In the genomic region with DNA sequence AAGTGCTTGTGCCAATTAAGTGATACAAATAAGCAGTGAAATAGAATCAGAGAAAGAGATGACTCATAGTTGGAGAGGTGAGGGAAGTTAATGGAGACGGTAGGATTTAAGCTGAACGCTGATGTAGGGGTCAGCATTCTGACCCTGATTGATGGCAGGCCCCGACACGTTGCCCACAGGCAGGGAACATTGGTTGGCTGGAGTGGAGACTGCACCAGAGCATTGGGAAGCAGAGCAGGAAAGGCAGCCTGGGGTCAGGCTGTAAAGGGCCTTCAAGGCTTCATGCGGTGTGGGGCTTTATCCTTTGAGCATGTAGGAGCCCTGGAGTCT, we compare ENCODE assay signal across 16 cellular contexts.
A peak's percentile ranks its signal among the peaks of the same experiment; 100 is the strongest.
DNase-seq lines count a peak whose midpoint lies in the region; ATAC-seq, FAIRE-seq and TF ChIP-seq lines count a peak whose summit lies in the region.
"Had no signal": no experiment of that assay in that cellular context is flagged by ENCODE, and none has a peak within 500 bp of the region (broad histone marks: within the 10 kb centered on the region; RNA-seq: fewer than 3 reads in every experiment).

No MANE protein-coding gene starts in this region.

- CTCF ChIA-PET in HCT116 (lab: Charles Lee), result no interaction called here

- H3K4me2 ChIP-seq in HCT116 (ENCODE audit: low read length) (peak overlapping the region; percentile 53), keratinocyte (ENCODE audit: control insufficient read depth, extremely low read depth, insufficient read depth, low read depth, low read length) (peak overlapping the region; percentile 33), osteoblast (ENCODE audit: insufficient read depth, low read length) (no peak overlapping the region)
- H3K4me2 ChIP-seq: KMS-11 had no signal

- H4K20me1 ChIP-seq in HCT116 (ENCODE audit: insufficient read depth), result no peaks in the 10 kb centered on the region; the same call in 1 of the 2 replicates
- H4K20me1 ChIP-seq in keratinocyte (ENCODE audit: control insufficient read depth, extremely low read depth, insufficient read depth, low read length), result no peaks in the 10 kb centered on the region
- no peaks in the 10 kb centered on the region for H4K20me1 ChIP-seq in osteoblast (ENCODE audit: insufficient read depth, low read length)

- no peaks in the 10 kb centered on the region for H3K9me2 ChIP-seq in HCT116 (ENCODE audit: insufficient read depth)

- no peaks in the 10 kb centered on the region for H3K9me1 ChIP-seq in keratinocyte (ENCODE audit: control insufficient read depth, extremely low read depth, insufficient read depth, low read length)

- H3K27me3 Mint-ChIP-seq in activated naive CD8-positive, alpha-beta T cell treated with anti-CD3 and anti-CD28 coated beads for 36 hours, result no peaks in the 10 kb centered on the region
- H3K27me3 Mint-ChIP-seq: stimulated activated naive B cell treated with anti-CD40 and anti-IgM and Interleukin-4, amounts not matched to agents 10 μg/mL and 1 μg/mL and 100 μg/mL, for 72 hours had no signal

- ATAC-seq in HCT116 (peak; percentile 80), HG03520 (IDR thresholded peaks at IDR 0.05; ENCODE audit: unreplicated experiment) (no peak)
- ATAC-seq: lower lobe of right lung; stimulated activated naive B cell treated with anti-CD40 and anti-IgM and Interleukin-4, amounts not matched to agents 10 μg/mL and 1 μg/mL and 100 μg/mL, for 72 hours had no signal

- H2AFZ ChIP-seq in HCT116 (ENCODE audit: low read depth, low read length, poor library complexity, severe bottlenecking), result no peak overlapping the region
- no peak overlapping the region for H2AFZ ChIP-seq in keratinocyte (ENCODE audit: control insufficient read depth, low read length)
- no peak overlapping the region for H2AFZ ChIP-seq in osteoblast (ENCODE audit: low read length)

- H3K9ac ChIP-seq in HCT116 (ENCODE audit: low read length), result no peak overlapping the region
- no peak overlapping the region for H3K9ac ChIP-seq in keratinocyte (ENCODE audit: control insufficient read depth, extremely low read depth, insufficient read depth, low read length)
- H3K9ac ChIP-seq: KMS-11 had no signal

- H3K27me3 ChIP-seq in HCT116 (ENCODE audit: insufficient read depth, low read length) (no peaks in the 10 kb centered on the region), keratinocyte (ENCODE audit: control insufficient read depth, extremely low read depth, insufficient read depth, low read length) (no peaks in the 10 kb centered on the region), osteoblast (ENCODE audit: insufficient read depth, low read length) (no peaks in the 10 kb centered on the region)
- H3K27me3 ChIP-seq: colonic mucosa had no signal

- TF ChIP-seq CTCF in HCT116 (IDR thresholded peaks at IDR 0.05 in 2 of 3, conservative IDR thresholded peaks at IDR 0.05 in 1 of 3; ENCODE audit: borderline replicate concordance in 1 of 3, insufficient read depth in 1 of 3, low read depth in 2 of 3, low read length in 2 of 3) (no peak), keratinocyte (optimal IDR thresholded peaks at IDR 0.05 in 1 of 3, IDR thresholded peaks at IDR 0.05 in 1 of 3, conservative IDR thresholded peaks at IDR 0.05 in 1 of 3; ENCODE audit: extremely low read depth in 1 of 3, insufficient read depth in 2 of 3, low read length in 3 of 3) (no peak), osteoblast (IDR thresholded peaks at IDR 0.05; ENCODE audit: extremely low read depth, low read depth, low read length) (no peak)

- TF ChIP-seq RAD21 in HCT116 (IDR thresholded peaks at IDR 0.05; ENCODE audit: low read depth), result no peak

- H3K27ac Mint-ChIP-seq in activated naive CD8-positive, alpha-beta T cell treated with anti-CD3 and anti-CD28 coated beads for 36 hours, result peak overlapping the region; percentile 70
- H3K27ac Mint-ChIP-seq: stimulated activated naive B cell treated with anti-CD40 and anti-IgM and Interleukin-4, amounts not matched to agents 10 μg/mL and 1 μg/mL and 100 μg/mL, for 72 hours had no signal

- H3K4me3 ChIP-seq in HCT116 (replicated peaks in 1 of 2; ENCODE audit: low read depth in 1 of 2, low read length in 2 of 2) (no peak overlapping the region), keratinocyte (ENCODE audit: control insufficient read depth in 2 of 3, extremely low read depth in 1 of 3, insufficient read depth in 2 of 3, low read depth in 1 of 3, low read length in 3 of 3) (no peak overlapping the region), osteoblast (ENCODE audit: insufficient read depth, low read length) (no peak overlapping the region)
- H3K4me3 ChIP-seq: colonic mucosa, lower lobe of right lung had no signal

- intact Hi-C loops in HCT116 (cut with micrococcal nuclease), result no loop called here

- H3K4me1 Mint-ChIP-seq in activated naive CD8-positive, alpha-beta T cell treated with anti-CD3 and anti-CD28 coated beads for 36 hours, result peaks cover 52% of the 10 kb centered on the region

- no peak for FAIRE-seq in keratinocyte (lab: Jason Lieb, UNC)
- FAIRE-seq in GM19239 (lab: Jason Lieb, UNC), result no peak
- FAIRE-seq: GM18507 had no signal

- POLR2A ChIA-PET in HCT116 (lab: Charles Lee), result no interaction called here

- TF ChIP-seq POLR2A in HCT116 (IDR thresholded peaks at IDR 0.05; ENCODE audit: borderline replicate concordance, extremely low read depth, insufficient read depth, insufficient read length), result no peak

- H3K4me1 ChIP-seq in HCT116 (ENCODE audit: control insufficient read depth in 1 of 2, insufficient read depth in 2 of 2, low read length in 2 of 2) (peaks cover 20 to 25% of the 10 kb centered on the region in 2 experiments), keratinocyte (ENCODE audit: control insufficient read depth, extremely low read depth, insufficient read depth, low read length) (peaks cover 16% of the 10 kb centered on the region), osteoblast (ENCODE audit: insufficient read depth, low read length) (no peaks in the 10 kb centered on the region)
- H3K4me1 ChIP-seq: colonic mucosa, lower lobe of right lung had no signal

- peaks cover 21% of the 10 kb centered on the region for H3K36me3 Mint-ChIP-seq in activated naive CD8-positive, alpha-beta T cell treated with anti-CD3 and anti-CD28 coated beads for 36 hours

- dilution Hi-C loops in keratinocyte (cut with MboI; ENCODE audit: extremely low pct_ligation_motif_present, low sequenced_read_pairs), result no loop called here

- no peaks in the 10 kb centered on the region for H3K79me2 ChIP-seq in HCT116 (ENCODE audit: insufficient read depth, low read length)
- H3K79me2 ChIP-seq in keratinocyte (ENCODE audit: control insufficient read depth, insufficient read depth, low read length), result no peaks in the 10 kb centered on the region
- H3K79me2 ChIP-seq in osteoblast (ENCODE audit: insufficient read depth, low read length), result no peaks in the 10 kb centered on the region

- H3K9me3 Mint-ChIP-seq in activated naive CD8-positive, alpha-beta T cell treated with anti-CD3 and anti-CD28 coated beads for 36 hours, result no peaks in the 10 kb centered on the region
- H3K9me3 Mint-ChIP-seq: stimulated activated naive B cell treated with anti-CD40 and anti-IgM and Interleukin-4, amounts not matched to agents 10 μg/mL and 1 μg/mL and 100 μg/mL, for 72 hours had no signal

- no TSS peak for BruUV-seq in HCT116 (replicated peaks; lab: Mats Ljungman, UMichigan)

- H3K27ac ChIP-seq in HCT116 (ENCODE audit: low read depth, low read length) (peak overlapping the region; percentile 29; the same call in 1 of the 2 replicates), keratinocyte (ENCODE audit: control insufficient read depth, insufficient read depth, low read length) (no peak overlapping the region), osteoblast (ENCODE audit: low read depth, low read length) (no peak overlapping the region)
- H3K27ac ChIP-seq: colonic mucosa, KMS-11, lower lobe of right lung had no signal

- RAD21 ChIA-PET in HCT116 (lab: Charles Lee; ENCODE audit: low non-redundant PET in 1 of 2, low total read pairs in 2 of 2, uncharacterized antibody in 2 of 2, unreplicated experiment in 2 of 2), result no interaction called here

- DNase-seq in COLO668 (lab: John Stamatoyannopoulos, UW; ENCODE audit: unreplicated experiment) (peak; percentile 2), HCT116 (ENCODE audit: low read depth, low spot score) (no peak), keratinocyte (ENCODE audit: low read depth, low spot score) (no peak), GM19239 (ENCODE audit: insufficient read length, low spot score) (no peak), osteoblast (ENCODE audit: insufficient read length, low spot score, missing footprints) (no peak)
- DNase-seq in activated naive CD8-positive, alpha-beta T cell treated with anti-CD3 and anti-CD28 coated beads for 36 hours, result no peak
- DNase-seq: activated CD4-positive, alpha-beta T cell treated with anti-CD3 and anti-CD28 coated beads for 4 hours; activated gamma-delta T cell; colonic mucosa; lower lobe of right lung; NCI-H1694; NCI-H524 treated with DMSO at 0.1 percent for 48 hours; stimulated activated naive B cell treated with anti-CD40 and anti-IgM and Interleukin-4, amounts not matched to agents 10 μg/mL and 1 μg/mL and 100 μg/mL, for 72 hours had no signal

- H3K9me3 ChIP-seq in HCT116 (ENCODE audit: control insufficient read depth in 1 of 2, insufficient read depth in 1 of 2, low read depth in 1 of 2, low read length in 2 of 2) (no peaks in the 10 kb centered on the region), keratinocyte (ENCODE audit: control insufficient read depth, low read depth, low read length) (no peaks in the 10 kb centered on the region), osteoblast (ENCODE audit: low read depth, low read length) (no peaks in the 10 kb centered on the region)
- H3K9me3 ChIP-seq: colonic mucosa, lower lobe of right lung had no signal

- H3K36me3 ChIP-seq in HCT116 (ENCODE audit: control insufficient read depth in 1 of 2, insufficient read depth in 2 of 2, low read length in 2 of 2) (0 out of 4 replicates have a peak, but pooled peaks cover 0 to 2% of the 10 kb centered on the region in 2 experiments), keratinocyte (ENCODE audit: control insufficient read depth in 2 of 2, extremely low read depth in 1 of 2, insufficient read depth in 2 of 2, low read length in 2 of 2) (peaks cover 0 to 5% of the 10 kb centered on the region in 2 experiments), osteoblast (ENCODE audit: insufficient read depth, low read length) (peaks cover 16% of the 10 kb centered on the region)
- H3K36me3 ChIP-seq: colonic mucosa had no signal

- no peak overlapping the region for H3K4me3 Mint-ChIP-seq in activated naive CD8-positive, alpha-beta T cell treated with anti-CD3 and anti-CD28 coated beads for 36 hours
- H3K4me3 Mint-ChIP-seq: stimulated activated naive B cell treated with anti-CD40 and anti-IgM and Interleukin-4, amounts not matched to agents 10 μg/mL and 1 μg/mL and 100 μg/mL, for 72 hours had no signal
